In genomic region chr19:1646149-1646930, GRCh38 we compare ENCODE assay signal across 1 cellular context.
TF ChIP-seq lines count a peak whose summit lies in the region.

No MANE protein-coding gene starts in this region.

TF ChIP-seq in HepG2, 621 proteins besides CTCF, POLR2A, EP300 and RAD21:
- TF ChIP-seq AGO2 (optimal IDR thresholded peaks at IDR 0.05; ENCODE audit: low read depth, low read length) (peak; percentile 44), ZNF34 (CRISPR knock-in tag; IDR thresholded peaks at IDR 0.05; ENCODE audit: borderline replicate concordance) (no peak), ZNF713 (CRISPR knock-in tag; IDR thresholded peaks at IDR 0.05) (no peak), RBFOX2 (IDR thresholded peaks at IDR 0.05; ENCODE audit: low read depth, low read length) (0 out of 2 replicates have a peak, but pooled peaks have one; percentile 41), HMGA1 (CRISPR knock-in tag; conservative IDR thresholded peaks at IDR 0.05) (no peak), XBP1 (CRISPR knock-in tag; IDR thresholded peaks at IDR 0.05) (no peak), ZNF709 (CRISPR knock-in tag; IDR thresholded peaks at IDR 0.05) (no peak), ZNF777 (CRISPR knock-in tag; IDR thresholded peaks at IDR 0.05) (no peak), MZF1 (CRISPR knock-in tag; IDR thresholded peaks at IDR 0.05; ENCODE audit: borderline replicate concordance) (no peak), GTF3A (CRISPR knock-in tag; conservative IDR thresholded peaks at IDR 0.05) (no peak), ZBTB43 (CRISPR knock-in tag; conservative IDR thresholded peaks at IDR 0.05) (no peak), ZNF282 (IDR thresholded peaks at IDR 0.05; ENCODE audit: partially characterized antibody) (no peak), HDAC6 (IDR thresholded peaks at IDR 0.05; ENCODE audit: low read depth, low read length) (no peak), ZNF790 (CRISPR knock-in tag; IDR thresholded peaks at IDR 0.05; ENCODE audit: borderline replicate concordance) (no peak), CREM (IDR thresholded peaks at IDR 0.05) (no peak), CREM (CRISPR knock-in tag; IDR thresholded peaks at IDR 0.05) (no peak)
